ENCODE assay signal across 8 cellular contexts in the genomic region with DNA sequence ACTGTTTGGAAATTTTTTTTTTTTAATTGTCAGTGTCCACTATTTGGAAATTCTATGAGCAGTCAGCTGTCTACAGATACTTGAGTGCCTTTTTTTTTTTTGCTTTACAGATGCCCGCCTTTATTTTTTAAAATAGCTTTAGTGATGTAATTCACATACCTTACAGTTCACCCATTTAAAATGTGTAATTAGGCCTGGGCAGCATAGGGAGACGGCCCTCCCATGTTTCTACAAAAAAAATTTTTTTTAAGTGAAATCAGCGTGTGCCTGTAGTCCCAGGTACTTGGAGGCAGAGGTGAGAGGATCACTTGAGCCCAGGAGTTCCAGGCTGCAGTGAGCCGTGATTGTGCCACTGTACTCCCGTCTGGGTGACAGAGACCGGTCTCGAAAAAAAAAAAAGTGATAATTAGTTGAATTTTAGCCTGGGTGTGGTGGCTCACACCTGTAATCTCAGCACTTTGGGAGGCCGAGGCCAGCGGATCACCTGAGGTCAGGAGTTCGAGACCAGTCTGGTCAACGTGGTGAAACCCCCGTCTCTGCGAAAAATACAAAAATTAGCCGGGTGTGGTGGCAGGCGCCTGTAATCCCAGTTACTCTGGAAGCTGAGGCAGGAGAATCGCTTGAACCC. TPM values are rescaled to one million over a fixed set of nuclear protein-coding genes. Genes with fewer than 3 reads are reported as not detected.
DNase-seq lines count a peak whose midpoint lies in the region; ATAC-seq, FAIRE-seq and TF ChIP-seq lines count a peak whose summit lies in the region.

No MANE protein-coding gene starts in this region.

- no peak for FAIRE-seq in keratinocyte (lab: Jason Lieb, UNC)

- peaks cover 21% of the 10 kb centered on the region for H3K36me3 Mint-ChIP-seq in activated CD4-positive, alpha-beta T cell treated with anti-CD3 and anti-CD28 coated beads, Interleukin-2, amount 10 ng/mL, durations not matched to agents 24 days and 14 days (ENCODE audit: low read depth)

- no peaks in the 10 kb centered on the region for H4K20me1 ChIP-seq in keratinocyte (ENCODE audit: control insufficient read depth, extremely low read depth, insufficient read depth, low read length)

- H3K4me1 ChIP-seq in adipocyte (ENCODE audit: control insufficient read depth, insufficient read depth, low read length) = peaks cover 17% of the 10 kb centered on the region
- peaks cover 18% of the 10 kb centered on the region for H3K4me1 ChIP-seq in keratinocyte (ENCODE audit: control insufficient read depth, extremely low read depth, insufficient read depth, low read length)
- H3K4me1 ChIP-seq in testis = peaks cover 7% of the 10 kb centered on the region

- H3K27me3 Mint-ChIP-seq in activated CD4-positive, alpha-beta T cell treated with anti-CD3 and anti-CD28 coated beads, Interleukin-2, amount 10 ng/mL, durations not matched to agents 24 days and 14 days = no peaks in the 10 kb centered on the region

- no peak for TF ChIP-seq POLR2A in testis (IDR thresholded peaks at IDR 0.05)

- H3K27ac Mint-ChIP-seq in activated CD4-positive, alpha-beta T cell treated with anti-CD3 and anti-CD28 coated beads, Interleukin-2, amount 10 ng/mL, durations not matched to agents 24 days and 14 days = peak overlapping the region; percentile 98

- WGBS in testis, 2 donors = 69 to 71% methylated on average over 16 of the region's 16 CpGs

- H3K9me3 Mint-ChIP-seq in activated CD4-positive, alpha-beta T cell treated with anti-CD3 and anti-CD28 coated beads, Interleukin-2, amount 10 ng/mL, durations not matched to agents 24 days and 14 days = peaks cover 3% of the 10 kb centered on the region

- peaks cover 53% of the 10 kb centered on the region for H3K79me2 ChIP-seq in keratinocyte (ENCODE audit: control insufficient read depth, insufficient read depth, low read length)

- no peak overlapping the region for H2AFZ ChIP-seq in keratinocyte (ENCODE audit: control insufficient read depth, low read length)

- H3K27me3 ChIP-seq in adipocyte (replicated peaks; ENCODE audit: control insufficient read depth, insufficient read depth, low read length) (no peaks in the 10 kb centered on the region), keratinocyte (ENCODE audit: control insufficient read depth, extremely low read depth, insufficient read depth, low read length) (no peaks in the 10 kb centered on the region), testis (no peaks in the 10 kb centered on the region)

- H3K4me3 ChIP-seq in adipocyte (ENCODE audit: low read length) (peak overlapping the region; percentile 92), keratinocyte (ENCODE audit: control insufficient read depth in 2 of 3, extremely low read depth in 1 of 3, insufficient read depth in 2 of 3, low read depth in 1 of 3, low read length in 3 of 3) (peak overlapping the region; percentile 75 to 93 (median 87)), testis (peak overlapping the region; percentile 87 to 94)

- H3K36me3 ChIP-seq in adipocyte (ENCODE audit: control insufficient read depth, insufficient read depth, low read length, severe bottlenecking) (no peaks in the 10 kb centered on the region), keratinocyte (ENCODE audit: control insufficient read depth in 2 of 2, extremely low read depth in 1 of 2, insufficient read depth in 2 of 2, low read length in 2 of 2) (peaks cover 0 to 5% of the 10 kb centered on the region in 2 experiments), testis (ENCODE audit: low read depth, missing control alignments) (no peaks in the 10 kb centered on the region)

- peak overlapping the region; percentile 99 for H3K4me2 ChIP-seq in keratinocyte (ENCODE audit: control insufficient read depth, extremely low read depth, insufficient read depth, low read depth, low read length)

- no peak for ATAC-seq in HG03439 (IDR thresholded peaks at IDR 0.05; ENCODE audit: unreplicated experiment)

- no peaks in the 10 kb centered on the region for H3K9me1 ChIP-seq in keratinocyte (ENCODE audit: control insufficient read depth, extremely low read depth, insufficient read depth, low read length)

- peaks cover 23% of the 10 kb centered on the region for H3K4me1 Mint-ChIP-seq in activated CD4-positive, alpha-beta T cell treated with anti-CD3 and anti-CD28 coated beads, Interleukin-2, amount 10 ng/mL, durations not matched to agents 24 days and 14 days

- peak; percentile 61 for DNase-seq in activated CD4-positive, alpha-beta T cell treated with anti-CD3 and anti-CD28 coated beads, Interleukin-2, amount 10 ng/mL, durations not matched to agents 24 days and 14 days
- no peak for DNase-seq in activated CD4-positive, alpha-beta T cell treated with anti-CD3 and anti-CD28 coated beads, Interleukin-2, amount 50 U/mL, for 1 hour
- peak; percentile 49 for DNase-seq in adipocyte (ENCODE audit: low read depth)
- no peak for DNase-seq in keratinocyte (ENCODE audit: low read depth, low spot score)
- DNase-seq in testis = no peak
- no peak for DNase-seq in retina
- DNase-seq in mesenteric fat pad (ENCODE audit: low spot score) = no peak

- H3K27ac ChIP-seq in keratinocyte (ENCODE audit: control insufficient read depth, insufficient read depth, low read length) = peak overlapping the region; percentile 91
- peak overlapping the region; percentile 90 to 100 for H3K27ac ChIP-seq in testis

- H3K9ac ChIP-seq in adipocyte (ENCODE audit: low read length) (peak overlapping the region; percentile 100), keratinocyte (ENCODE audit: control insufficient read depth, extremely low read depth, insufficient read depth, low read length) (peak overlapping the region; percentile 92)

- intact Hi-C loops in activated CD4-positive, alpha-beta T cell treated with anti-CD3 and anti-CD28 coated beads, Interleukin-2, amount 10 ng/mL, durations not matched to agents 24 days and 14 days (cut with micrococcal nuclease) = loop anchor here (5.0 kb wide), 7 partner anchors 45 to 1395 kb away; partner anchors contain the start of genes ADM, EIF4G2, NRIP3 and TMEM9B
- intact Hi-C loops in testis (cut with DNase I; ENCODE audit: low total_unique reads) = no loop called here

- dilution Hi-C loops in keratinocyte (cut with MboI; ENCODE audit: extremely low pct_ligation_motif_present, low sequenced_read_pairs) = no loop called here

- H3K4me3 Mint-ChIP-seq in activated CD4-positive, alpha-beta T cell treated with anti-CD3 and anti-CD28 coated beads, Interleukin-2, amount 10 ng/mL, durations not matched to agents 24 days and 14 days = peak overlapping the region; percentile 97

- H3K9me3 ChIP-seq in adipocyte (ENCODE audit: control insufficient read depth, low read length) (no peaks in the 10 kb centered on the region), keratinocyte (ENCODE audit: control insufficient read depth, low read depth, low read length) (no peaks in the 10 kb centered on the region), testis (no peaks in the 10 kb centered on the region)

- no peak for TF ChIP-seq CTCF in keratinocyte (optimal IDR thresholded peaks at IDR 0.05 in 1 of 3, IDR thresholded peaks at IDR 0.05 in 1 of 3, conservative IDR thresholded peaks at IDR 0.05 in 1 of 3; ENCODE audit: extremely low read depth in 1 of 3, insufficient read depth in 2 of 3, low read length in 3 of 3)
- TF ChIP-seq CTCF in testis (IDR thresholded peaks at IDR 0.05) = no peak

RNA-seq across cellular contexts. Expression of gene ZNF143, which starts 1.5 kb away (rescaled TPM):
- total RNA-seq in activated CD4-positive, alpha-beta T cell treated with anti-CD3 and anti-CD28 coated beads, Interleukin-2, amount 10 ng/mL, durations not matched to agents 24 days and 14 days = 38.6 and 39.2 TPM in 2 replicates
- polyA plus RNA-seq in keratinocyte (22.4 to 38.6 TPM (median 32.0 TPM) in 3 replicates), testis (ENCODE audit: insufficient read depth, low read depth, low replicate concordance) (43.6 TPM)
- polyA plus RNA-seq in keratinocyte (2011; ENCODE audit: low read depth) = 34.1 TPM
- polyA plus RNA-seq in keratinocyte (2011; cell fraction: cytosol; rRNA removed) = 14.2 and 24.6 TPM in 2 replicates
- 26.2 and 29.1 TPM in 2 replicates for polyA plus RNA-seq in keratinocyte (2011; cell fraction: nucleus; rRNA removed)
- polyA plus RNA-seq in keratinocyte (2012; ENCODE audit: low replicate concordance) = 16.5 and 21.3 TPM in 2 replicates
- polyA minus RNA-seq in keratinocyte = 73.6 to 129 TPM (median 89.4 TPM) in 3 replicates
- 11.7 TPM for polyA minus RNA-seq in keratinocyte (2011; cell fraction: cytosol; rRNA and poly(A)+ RNA removed)
- 20.4 and 34.3 TPM in 2 replicates for polyA minus RNA-seq in keratinocyte (2011; cell fraction: nucleus; rRNA and poly(A)+ RNA removed)
- total RNA-seq in testis (10 to 100 TPM; 37.2 to 49.9 TPM), mesenteric fat pad (38.2 TPM)

Comparison
In these comparisons a context has a peak if more than half of its experiments do, and no peak if none do; other contexts are left out.
1. DNase-seq: peak in activated CD4-positive, alpha-beta T cell treated with anti-CD3 and anti-CD28 coated beads, Interleukin-2, amount 10 ng/mL, durations not matched to agents 24 days and 14 days (single experiment) and adipocyte (single experiment); none in activated CD4-positive, alpha-beta T cell treated with anti-CD3 and anti-CD28 coated beads, Interleukin-2, amount 50 U/mL, for 1 hour (single experiment), keratinocyte (single experiment), testis (single experiment), retina (single experiment) and mesenteric fat pad (single experiment).
2. Peak in every context shown above with its lines, with median percentiles within 50 percentile points of each other: H3K4me3 ChIP-seq.